Comparison of ENCODE assay signal across 1 cellular context in the genomic region with DNA sequence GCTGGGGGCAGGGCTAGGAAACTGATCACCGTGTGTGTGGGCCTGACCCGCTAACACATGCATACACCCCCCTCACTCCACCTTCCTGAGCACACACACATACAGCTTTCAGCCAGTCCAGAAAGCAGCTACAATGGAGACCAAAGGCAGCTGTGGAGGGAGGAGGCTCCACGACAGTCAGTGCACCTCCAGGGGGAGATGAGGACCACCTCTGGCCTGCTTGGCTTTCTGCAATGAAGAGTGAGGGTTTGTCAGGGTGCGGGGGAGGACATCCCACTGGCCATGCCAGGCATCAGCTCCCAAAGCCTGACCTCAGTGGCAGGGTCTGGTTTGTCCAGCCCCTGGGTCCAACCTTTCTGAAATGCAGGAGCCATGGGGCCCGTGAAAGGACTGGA.
TF ChIP-seq lines count a peak whose summit lies in the region.

No MANE protein-coding gene starts in this region.

TF ChIP-seq in GM23338, 12 proteins besides CTCF, POLR2A, EP300 and RAD21 (continued from another document):
- TF ChIP-seq EZH2phosphoT487 (IDR thresholded peaks at IDR 0.05; ENCODE audit: unreplicated experiment) (no peak), EZH2 (IDR thresholded peaks at IDR 0.05; ENCODE audit: low read depth, unreplicated experiment) (no peak), NANOG (IDR thresholded peaks at IDR 0.05; ENCODE audit: borderline replicate concordance) (no peak)
- TF ChIP-seq, protein P1, sequence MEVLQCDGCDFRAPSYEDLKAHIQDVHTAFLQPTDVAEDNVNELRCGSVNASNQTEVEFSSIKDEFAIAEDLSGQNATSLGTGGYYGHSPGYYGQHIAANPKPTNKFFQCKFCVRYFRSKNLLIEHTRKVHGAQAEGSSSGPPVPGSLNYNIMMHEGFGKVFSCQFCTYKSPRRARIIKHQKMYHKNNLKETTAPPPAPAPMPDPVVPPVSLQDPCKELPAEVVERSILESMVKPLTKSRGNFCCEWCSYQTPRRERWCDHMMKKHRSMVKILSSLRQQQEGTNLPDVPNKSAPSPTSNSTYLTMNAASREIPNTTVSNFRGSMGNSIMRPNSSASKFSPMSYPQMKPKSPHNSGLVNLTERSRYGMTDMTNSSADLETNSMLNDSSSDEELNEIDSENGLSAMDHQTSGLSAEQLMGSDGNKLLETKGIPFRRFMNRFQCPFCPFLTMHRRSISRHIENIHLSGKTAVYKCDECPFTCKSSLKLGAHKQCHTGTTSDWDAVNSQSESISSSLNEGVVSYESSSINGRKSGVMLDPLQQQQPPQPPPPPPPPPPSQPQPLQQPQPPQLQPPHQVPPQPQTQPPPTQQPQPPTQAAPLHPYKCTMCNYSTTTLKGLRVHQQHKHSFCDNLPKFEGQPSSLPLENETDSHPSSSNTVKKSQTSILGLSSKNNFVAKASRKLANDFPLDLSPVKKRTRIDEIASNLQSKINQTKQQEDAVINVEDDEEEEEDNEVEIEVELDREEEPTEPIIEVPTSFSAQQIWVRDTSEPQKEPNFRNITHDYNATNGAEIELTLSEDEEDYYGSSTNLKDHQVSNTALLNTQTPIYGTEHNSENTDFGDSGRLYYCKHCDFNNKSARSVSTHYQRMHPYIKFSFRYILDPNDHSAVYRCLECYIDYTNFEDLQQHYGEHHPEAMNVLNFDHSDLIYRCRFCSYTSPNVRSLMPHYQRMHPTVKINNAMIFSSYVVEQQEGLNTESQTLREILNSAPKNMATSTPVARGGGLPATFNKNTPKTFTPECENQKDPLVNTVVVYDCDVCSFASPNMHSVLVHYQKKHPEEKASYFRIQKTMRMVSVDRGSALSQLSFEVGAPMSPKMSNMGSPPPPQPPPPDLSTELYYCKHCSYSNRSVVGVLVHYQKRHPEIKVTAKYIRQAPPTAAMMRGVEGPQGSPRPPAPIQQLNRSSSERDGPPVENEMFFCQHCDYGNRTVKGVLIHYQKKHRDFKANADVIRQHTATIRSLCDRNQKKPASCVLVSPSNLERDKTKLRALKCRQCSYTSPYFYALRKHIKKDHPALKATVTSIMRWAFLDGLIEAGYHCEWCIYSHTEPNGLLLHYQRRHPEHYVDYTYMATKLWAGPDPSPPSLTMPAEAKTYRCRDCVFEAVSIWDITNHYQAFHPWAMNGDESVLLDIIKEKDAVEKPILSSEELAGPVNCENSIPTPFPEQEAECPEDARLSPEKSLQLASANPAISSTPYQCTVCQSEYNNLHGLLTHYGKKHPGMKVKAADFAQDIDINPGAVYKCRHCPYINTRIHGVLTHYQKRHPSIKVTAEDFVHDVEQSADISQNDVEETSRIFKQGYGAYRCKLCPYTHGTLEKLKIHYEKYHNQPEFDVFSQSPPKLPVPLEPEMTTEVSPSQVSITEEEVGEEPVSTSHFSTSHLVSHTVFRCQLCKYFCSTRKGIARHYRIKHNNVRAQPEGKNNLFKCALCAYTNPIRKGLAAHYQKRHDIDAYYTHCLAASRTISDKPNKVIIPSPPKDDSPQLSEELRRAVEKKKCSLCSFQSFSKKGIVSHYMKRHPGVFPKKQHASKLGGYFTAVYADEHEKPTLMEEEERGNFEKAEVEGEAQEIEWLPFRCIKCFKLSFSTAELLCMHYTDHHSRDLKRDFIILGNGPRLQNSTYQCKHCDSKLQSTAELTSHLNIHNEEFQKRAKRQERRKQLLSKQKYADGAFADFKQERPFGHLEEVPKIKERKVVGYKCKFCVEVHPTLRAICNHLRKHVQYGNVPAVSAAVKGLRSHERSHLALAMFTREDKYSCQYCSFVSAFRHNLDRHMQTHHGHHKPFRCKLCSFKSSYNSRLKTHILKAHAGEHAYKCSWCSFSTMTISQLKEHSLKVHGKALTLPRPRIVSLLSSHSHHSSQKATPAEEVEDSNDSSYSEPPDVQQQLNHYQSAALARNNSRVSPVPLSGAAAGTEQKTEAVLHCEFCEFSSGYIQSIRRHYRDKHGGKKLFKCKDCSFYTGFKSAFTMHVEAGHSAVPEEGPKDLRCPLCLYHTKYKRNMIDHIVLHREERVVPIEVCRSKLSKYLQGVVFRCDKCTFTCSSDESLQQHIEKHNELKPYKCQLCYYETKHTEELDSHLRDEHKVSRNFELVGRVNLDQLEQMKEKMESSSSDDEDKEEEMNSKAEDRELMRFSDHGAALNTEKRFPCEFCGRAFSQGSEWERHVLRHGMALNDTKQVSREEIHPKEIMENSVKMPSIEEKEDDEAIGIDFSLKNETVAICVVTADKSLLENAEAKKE (CRISPR knock-in tag; IDR thresholded peaks at IDR 0.05) = no peak
